Comparison of ENCODE assay signal across 9 cellular contexts in the genomic region with DNA sequence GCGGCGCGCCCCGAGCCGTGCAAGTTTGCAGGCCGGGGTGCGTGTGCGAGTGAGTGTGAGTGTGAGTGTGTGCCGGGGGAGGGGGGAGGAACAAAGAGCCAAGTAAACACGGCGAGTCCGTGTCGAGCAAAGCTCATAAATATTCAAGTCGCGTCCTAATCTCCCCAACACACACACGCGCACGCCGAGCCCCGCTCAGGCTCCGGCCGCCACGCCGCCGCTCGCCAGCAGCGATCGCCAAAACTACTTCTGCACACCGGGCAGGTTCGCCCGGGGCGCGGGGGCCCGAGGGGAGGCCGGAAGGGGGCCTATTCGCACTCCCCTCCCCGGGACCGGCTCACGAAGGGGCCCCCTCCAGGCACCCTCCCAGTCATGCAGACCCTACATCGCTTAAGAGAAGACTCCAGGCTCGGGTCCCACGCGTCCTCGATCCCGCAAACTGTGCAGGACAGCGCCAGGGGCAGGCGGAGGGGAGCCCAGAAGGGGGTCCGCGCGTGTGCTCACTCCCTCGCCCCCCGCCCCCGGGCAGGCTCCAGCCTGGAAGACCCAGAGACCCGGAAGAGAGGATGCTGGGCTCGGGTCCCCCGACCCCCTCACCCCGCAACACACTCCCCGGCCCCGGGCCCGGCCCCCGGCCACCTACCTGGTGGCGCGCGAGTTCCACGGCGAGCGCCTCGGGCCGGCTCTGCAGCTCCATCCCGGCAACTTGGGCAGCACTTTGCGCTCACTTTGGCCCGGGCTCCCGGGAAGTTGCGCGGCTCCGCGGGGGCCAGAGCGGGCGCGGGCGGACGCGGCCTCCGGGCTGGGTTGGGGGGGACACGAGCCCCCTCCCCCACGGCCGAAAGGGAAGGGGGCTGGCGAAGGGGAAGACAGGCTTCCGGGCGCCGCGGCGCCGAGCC. TPM values are rescaled to one million over a fixed set of nuclear protein-coding genes. Genes with fewer than 3 reads are reported as not detected.
A peak's percentile ranks its signal among the peaks of the same experiment; 100 is the strongest.
DNase-seq lines count a peak whose midpoint lies in the region; ATAC-seq and TF ChIP-seq lines count a peak whose summit lies in the region.
"Had no signal": no experiment of that assay in that cellular context is flagged by ENCODE, and none has a peak within 500 bp of the region (broad histone marks: within the 10 kb centered on the region; RNA-seq: fewer than 3 reads in every experiment).

No MANE protein-coding gene starts in this region.

- H3K27me3 ChIP-seq in cardiac muscle cell (no peaks in the 10 kb centered on the region), lower lobe of right lung (ENCODE audit: low read depth) (peaks cover 78% of the 10 kb centered on the region), vagina (no peaks in the 10 kb centered on the region)

- H3K36me3 ChIP-seq in cardiac muscle cell: no peaks in the 10 kb centered on the region
- no peaks in the 10 kb centered on the region for H3K36me3 ChIP-seq in lower lobe of right lung
- no peaks in the 10 kb centered on the region for H3K36me3 ChIP-seq in vagina

- intact Hi-C loops in Right ventricle myocardium superior (cut with DNase I): no loop called here
- intact Hi-C loops in lower lobe of right lung (cut with DNase I): no loop called here
- intact Hi-C loops in vagina (cut with DNase I): no loop called here

- TF ChIP-seq CTCF in cardiac muscle cell (IDR thresholded peaks at IDR 0.05; ENCODE audit: low read depth, low read length) (no peak), astrocyte of the spinal cord (IDR thresholded peaks at IDR 0.05; ENCODE audit: low read depth, low read length) (no peak), lower lobe of right lung (IDR thresholded peaks at IDR 0.05) (no peak), vagina (IDR thresholded peaks at IDR 0.05) (no peak)

- H3K4me1 ChIP-seq in cardiac muscle cell (ENCODE audit: low read depth) (peaks cover 16% of the 10 kb centered on the region), lower lobe of right lung (peaks cover 27% of the 10 kb centered on the region), vagina (peaks cover 37% of the 10 kb centered on the region)

- H3K4me3 ChIP-seq in cardiac muscle cell (peak overlapping the region; percentile 60), astrocyte of the spinal cord (ENCODE audit: low read depth, low read length) (no peak overlapping the region), lower lobe of right lung (peak overlapping the region; percentile 39), vagina (peak overlapping the region; percentile 60 to 70)

- H3K27ac ChIP-seq in cardiac muscle cell (no peak overlapping the region), lower lobe of right lung (no peak overlapping the region), vagina (peak overlapping the region; percentile 91)

- in situ Hi-C loops in astrocyte of the spinal cord (cut with HindIII; ENCODE audit: low sequenced_read_pairs): no loop called here

- DNase-seq in cardiac muscle cell (ENCODE audit: low read depth in 1 of 2, low spot score in 1 of 2) (peak; percentile 21 to 48), Right ventricle myocardium superior (no peak), astrocyte of the spinal cord (ENCODE audit: low read depth, low spot score) (peak; percentile 15), lower lobe of right lung (no peak), vagina (ENCODE audit: extremely low spot score in 2 of 2) (no peak), activated gamma-delta T cell (lab: John Stamatoyannopoulos, UW) (no peak)

- ATAC-seq in Right ventricle myocardium superior (ENCODE audit: poor library complexity) (no peak), lower lobe of right lung (no peak), HG03342 (IDR thresholded peaks at IDR 0.05; ENCODE audit: unreplicated experiment) (no peak), HG02840 (IDR thresholded peaks at IDR 0.05; ENCODE audit: low FRiP score, unreplicated experiment) (no peak)

- TF ChIP-seq POLR2A in vagina (IDR thresholded peaks at IDR 0.05): no peak

- H3K9me3 ChIP-seq in cardiac muscle cell (ENCODE audit: low read depth) (no peaks in the 10 kb centered on the region), lower lobe of right lung (no peaks in the 10 kb centered on the region), vagina (no peaks in the 10 kb centered on the region)

RNA-seq across cellular contexts. Expression of gene PHF21B, which starts 0.7 kb away (rescaled TPM):
- 4.8 and 7.2 TPM in 2 replicates for total RNA-seq in cardiac muscle cell
- 1.3 and 3.0 TPM in 2 replicates for polyA plus RNA-seq in cardiac muscle cell
- 0.30 TPM for total RNA-seq in Right ventricle myocardium superior
- not detected for total RNA-seq in lower lobe of right lung
- 2.2 TPM for total RNA-seq in vagina
- total RNA-seq: mononuclear cell had no signal

Comparison
In these comparisons a context has a peak if more than half of its experiments do, and no peak if none do; other contexts are left out.
1. DNase-seq: peak in cardiac muscle cell (2 of 2) and astrocyte of the spinal cord (single experiment); none in Right ventricle myocardium superior (single experiment), lower lobe of right lung (single experiment), vagina (0 of 2) and activated gamma-delta T cell (single experiment).